In the genomic region with DNA sequence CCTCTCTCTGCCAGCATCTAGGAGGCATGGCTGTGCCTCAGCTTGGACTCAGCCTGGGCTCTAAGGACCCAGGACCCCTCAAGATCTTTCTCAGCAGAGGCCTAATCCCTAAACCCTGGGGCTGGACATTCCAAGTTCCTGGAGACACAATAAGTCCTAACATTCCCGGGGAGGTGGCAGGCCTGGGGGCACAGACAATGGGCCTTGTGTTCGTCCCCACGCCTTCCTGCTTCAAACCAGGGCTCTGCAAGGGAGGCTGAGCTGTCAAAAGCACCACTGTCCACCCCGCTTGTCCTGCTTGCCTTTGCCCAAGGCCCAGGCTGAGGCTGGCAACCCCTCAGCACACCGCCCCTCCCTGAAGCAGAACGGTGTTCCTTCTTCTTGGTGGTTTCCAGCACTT, we compare ENCODE assay signal across 21 cellular contexts. TPM values are rescaled to one million over a fixed set of nuclear protein-coding genes. Genes with fewer than 3 reads are reported as not detected.
A peak's percentile ranks its signal among the peaks of the same experiment; 100 is the strongest.
DNase-seq lines count a peak whose midpoint lies in the region; ATAC-seq, FAIRE-seq and TF ChIP-seq lines count a peak whose summit lies in the region.
"Had no signal": no experiment of that assay in that cellular context is flagged by ENCODE, and none has a peak within 500 bp of the region (broad histone marks: within the 10 kb centered on the region; RNA-seq: fewer than 3 reads in every experiment).

No MANE protein-coding gene starts in this region.

- no peak overlapping the region for H3K4me3 Mint-ChIP-seq in neural progenitor cell
- H3K4me3 Mint-ChIP-seq: CD4-positive, alpha-beta T cell had no signal

- peaks cover 9% of the 10 kb centered on the region for H3K27me3 Mint-ChIP-seq in neural progenitor cell (ENCODE audit: insufficient read depth, low read depth)
- H3K27me3 Mint-ChIP-seq: CD4-positive, alpha-beta T cell had no signal

- no peak overlapping the region for H2AFZ ChIP-seq in neural progenitor cell (replicated peaks)

- peaks cover 49% of the 10 kb centered on the region for H3K4me1 Mint-ChIP-seq in neural progenitor cell

- H3K79me2 ChIP-seq in neural progenitor cell (ENCODE audit: low read depth), result peaks cover 96% of the 10 kb centered on the region

- H3F3A ChIP-seq in neural progenitor cell (ENCODE audit: low read depth), result no peaks in the 10 kb centered on the region

- DNase-seq in ELF-1 (ENCODE audit: low read depth, low spot score), result peak; percentile 83
- DNase-seq in foreskin melanocyte, result peak; percentile 89
- peak; percentile 56 for DNase-seq in neural progenitor cell (ENCODE audit: low spot score)
- peak; percentile 42 for DNase-seq in spleen
- no peak for DNase-seq in GDM1 (lab: John Stamatoyannopoulos, UW)
- DNase-seq in HTR-8/SVneo (ENCODE audit: insufficient read length, low spot score), result no peak
- DNase-seq in psoas muscle, result no peak
- DNase-seq: CD4-positive, alpha-beta T cell; DMS53; EL; GOT3; NCI-H2081 treated with DMSO at 0.1 percent for 48 hours; NCI-H510A; NCI-H748 treated with DMSO at 0.1 percent for 48 hours; PC-3 had no signal

- H4K20me1 ChIP-seq in neural progenitor cell (ENCODE audit: low read depth), result peaks cover 94% of the 10 kb centered on the region

- TF ChIP-seq POLR2A in spleen (IDR thresholded peaks at IDR 0.05), result no peak

- ATAC-seq in GM21786 (IDR thresholded peaks at IDR 0.05; ENCODE audit: unreplicated experiment) (no peak), psoas muscle (no peak)
- ATAC-seq: K562, PC-3 had no signal

- H3K27ac ChIP-seq in neural progenitor cell, result no peak overlapping the region
- H3K27ac ChIP-seq in spleen, result no peak overlapping the region
- no peak overlapping the region for H3K27ac ChIP-seq in psoas muscle
- H3K27ac ChIP-seq: RWPE1 had no signal

- H3K4me2 ChIP-seq in neural progenitor cell, result peak overlapping the region; percentile 42

- H3K27me3 ChIP-seq in neural progenitor cell (no peaks in the 10 kb centered on the region), spleen (replicated peaks in 1 of 7) (no peaks in the 10 kb centered on the region), psoas muscle (ENCODE audit: insufficient read depth in 3 of 3, low read length in 2 of 3) (no peaks in the 10 kb centered on the region)

- H3K4me1 ChIP-seq in neural progenitor cell, result peaks cover 26% of the 10 kb centered on the region
- H3K4me1 ChIP-seq in spleen, result no peaks in the 10 kb centered on the region
- peaks cover 5% of the 10 kb centered on the region for H3K4me1 ChIP-seq in psoas muscle

- TF ChIP-seq CTCF in neural progenitor cell (IDR thresholded peaks at IDR 0.05) (no peak), spleen (IDR thresholded peaks at IDR 0.05 in 8 of 11, conservative IDR thresholded peaks at IDR 0.05 in 3 of 11) (no peak), psoas muscle (IDR thresholded peaks at IDR 0.05) (no peak)

- H3K9ac ChIP-seq in neural progenitor cell, result no peak overlapping the region

- H3K9me3 ChIP-seq in neural progenitor cell (ENCODE audit: low read depth) (no peaks in the 10 kb centered on the region), spleen (no peaks in the 10 kb centered on the region), psoas muscle (no peaks in the 10 kb centered on the region)

- no peak for FAIRE-seq in HTR-8/SVneo (lab: Jason Lieb, UNC)
- FAIRE-seq: A204.1, GM12892, GM18507, K562 had no signal

- H3K4me3 ChIP-seq in neural progenitor cell (no peak overlapping the region), spleen (no peak overlapping the region), psoas muscle (no peak overlapping the region)
- H3K4me3 ChIP-seq: K562 had no signal

- peaks cover 25% of the 10 kb centered on the region for H3K36me3 Mint-ChIP-seq in neural progenitor cell

- intact Hi-C loops in spleen (cut with DNase I; ENCODE audit: low total_unique reads) (no loop called here), psoas muscle (cut with DNase I) (no loop called here)

- peaks cover 2% of the 10 kb centered on the region for H3K9me3 Mint-ChIP-seq in neural progenitor cell
- H3K9me3 Mint-ChIP-seq: CD4-positive, alpha-beta T cell had no signal

- H3K27ac Mint-ChIP-seq in neural progenitor cell, result no peak overlapping the region
- H3K27ac Mint-ChIP-seq: CD4-positive, alpha-beta T cell had no signal

- 78 to 93% (median 88%) methylated on average over 5 to 6 of the region's 6 CpGs for WGBS in spleen, 5 donors
- 73 to 90% (median 74%) methylated on average over 6 of the region's 6 CpGs for WGBS in psoas muscle, 3 donors

- H3K36me3 ChIP-seq in neural progenitor cell (no peaks in the 10 kb centered on the region), spleen (no peaks in the 10 kb centered on the region), psoas muscle (ENCODE audit: insufficient read depth in 1 of 2, low read depth in 1 of 2) (no peaks in the 10 kb centered on the region)

RNA-seq across cellular contexts. Expression of a gene that starts 13.7 kb away (rescaled TPM):
- total RNA-seq in neural progenitor cell (ENCODE audit: low replicate concordance) (15.3 and 39.9 TPM in 2 replicates), spleen (10 to 100 TPM in 5 of 7 donors, 1 to 10 TPM in 2; 9.2 to 16.5 (median 10.8) TPM), psoas muscle (1 to 10 TPM in 1 of 4 donors, under 1 TPM in 3; 0.23 to 2.8 (median 0.35) TPM)
- polyA plus RNA-seq in spleen (under 1 TPM; 0.86 to 1.00 (median 0.96) TPM), psoas muscle (under 1 TPM; 0.04 to 0.24 (median 0.21) TPM)
- polyA plus RNA-seq: K562 had no signal

Comparison
In these comparisons a context has a peak if more than half of its experiments do, and no peak if none do; other contexts are left out.
1. DNase-seq: peak in ELF-1 (single experiment), foreskin melanocyte (single experiment), neural progenitor cell (single experiment) and spleen (single experiment); none in GDM1 (single experiment), HTR-8/SVneo (single experiment) and psoas muscle (0 of 2).